In genomic region chr20:45293041-45294002, GRCh38 we compare ENCODE assay signal across 8 cellular contexts. TPM values are rescaled to one million over a fixed set of nuclear protein-coding genes. Genes with fewer than 3 reads are reported as not detected.
DNase-seq lines count a peak whose midpoint lies in the region; ATAC-seq and TF ChIP-seq lines count a peak whose summit lies in the region.

No MANE protein-coding gene starts in this region.

- intact Hi-C loops in CD4-positive, alpha-beta memory T cell (cut with micrococcal nuclease): loop anchor here (5.0 kb wide), 2 partner anchors 326 to 606 kb away; partner anchors contain the start of gene STK4
- intact Hi-C loops in right lobe of liver (cut with DNase I): no loop called here

- peak overlapping the region; percentile 68 to 84 (median 79) for H3K4me3 Mint-ChIP-seq in CD4-positive, alpha-beta memory T cell

- H3K27me3 ChIP-seq in CD4-positive, alpha-beta memory T cell (ENCODE audit: insufficient read depth, low read length): no peaks in the 10 kb centered on the region
- peaks cover 0 to 6% of the 10 kb centered on the region in 2 donors for H3K27me3 ChIP-seq in right lobe of liver

- no peaks in the 10 kb centered on the region for H3K36me3 ChIP-seq in CD4-positive, alpha-beta memory T cell (ENCODE audit: insufficient read depth, low read length)
- no peaks in the 10 kb centered on the region for H3K36me3 ChIP-seq in right lobe of liver

- WGBS in right lobe of liver (ENCODE audit: insufficient coverage, low coverage, low lambda C conversion rate, missing lambda C conversion rate): 3% methylated on average over 35 of the region's 79 CpGs

- H3K4me1 Mint-ChIP-seq in CD4-positive, alpha-beta memory T cell: peaks cover 2 to 8% (median 4%) of the 10 kb centered on the region in 4 donors

- peaks cover 11% of the 10 kb centered on the region for H3K4me1 ChIP-seq in CD4-positive, alpha-beta memory T cell (ENCODE audit: insufficient read depth, low read length)
- peaks cover 0 to 9% (median 3%) of the 10 kb centered on the region in 4 donors for H3K4me1 ChIP-seq in right lobe of liver

- POLR2A ChIA-PET in CD4-positive, alpha-beta memory T cell (lab: Charles Lee; ENCODE audit: partially characterized antibody): no interaction called here
- POLR2A ChIA-PET in HEK293T (lab: Yijun Ruan, JAX): interaction anchor here (0.8 to 1.4 kb wide), 3 partner anchors 15 to 187 kb away, joined by 3 read pairs; partner anchors contain the start of gene MATN4

- ATAC-seq in right lobe of liver (peak; percentile 89 to 93 (median 92)), GM18502 (IDR thresholded peaks at IDR 0.05; ENCODE audit: poor library complexity, unreplicated experiment) (no peak)

- no peaks in the 10 kb centered on the region for H3K9me3 ChIP-seq in CD4-positive, alpha-beta memory T cell (ENCODE audit: control insufficient read depth in 1 of 2, low read length in 2 of 2)
- H3K9me3 ChIP-seq in right lobe of liver: no peaks in the 10 kb centered on the region

- H3K36me3 Mint-ChIP-seq in CD4-positive, alpha-beta memory T cell: no peaks in the 10 kb centered on the region

- no peak overlapping the region for H3K27ac ChIP-seq in CD4-positive, alpha-beta memory T cell (ENCODE audit: low read depth, low read length)
- no peak overlapping the region for H3K27ac ChIP-seq in right lobe of liver

- peaks cover 9 to 30% of the 10 kb centered on the region in 2 donors for H3K27me3 Mint-ChIP-seq in CD4-positive, alpha-beta memory T cell

- H3K9me3 Mint-ChIP-seq in CD4-positive, alpha-beta memory T cell: no peaks in the 10 kb centered on the region

- H3K4me3 ChIP-seq in CD4-positive, alpha-beta memory T cell (ENCODE audit: low read length in 2 of 2): peak overlapping the region; percentile 40 to 64
- peak overlapping the region; percentile 44 to 51 (median 47) for H3K4me3 ChIP-seq in right lobe of liver

- H3K27ac Mint-ChIP-seq in CD4-positive, alpha-beta memory T cell: no peak overlapping the region

- peak; percentile 78 to 96 (median 92) for TF ChIP-seq CTCF in right lobe of liver (IDR thresholded peaks at IDR 0.05)

- CTCF ChIA-PET in CD4-positive, alpha-beta memory T cell (lab: Charles Lee; ENCODE audit: partially characterized antibody): interaction anchor here (0.6 to 6.6 kb wide), 52 partner anchors 10 to 609 kb away, joined by 3 to 70 read pairs (median 4); partner anchors contain the start of genes MATN4, RBPJL and SYS1
- CTCF ChIA-PET in HEK293T (lab: Yijun Ruan, JAX): interaction anchor here (0.5 to 2.1 kb wide), 25 partner anchors 9 to 478 kb away, joined by 3 to 16 read pairs (median 4); partner anchors contain the start of gene SYS1

- no peak for TF ChIP-seq POLR2A in right lobe of liver (IDR thresholded peaks at IDR 0.05)

- DNase-seq in CD4-positive, alpha-beta memory T cell: peak; percentile 70 to 77 (median 71)
- DNase-seq in HEK293T (ENCODE audit: extremely low spot score) (peak; percentile 87), NCI-H345 treated with DMSO at 0.1 percent for 48 hours (lab: John Stamatoyannopoulos, UW; ENCODE audit: unreplicated experiment) (peak; percentile 71), dermis microvascular lymphatic vessel endothelial cell (ENCODE audit: low read depth in 2 of 2) (peak; percentile 36 to 69), right lobe of liver (peak; percentile 80 to 86 (median 82))
- peak; percentile 76 to 79 for DNase-seq in activated CD4-positive, alpha-beta T cell treated with anti-CD3 and anti-CD28 coated beads, Interleukin-2, amount 50 U/mL, for 4 hours
- peak; percentile 87 for DNase-seq in stimulated activated CD4-positive, alpha-beta T cell treated with anti-CD3 and anti-CD28 coated beads, Interleukin-4, amount 100 ng/mL, for 1 hour

TF ChIP-seq in HEK293T, 16 proteins besides CTCF, POLR2A, EP300 and RAD21:
- peak; percentile 91 for TF ChIP-seq L3MBTL2 (conservative IDR thresholded peaks at IDR 0.05)
- TF ChIP-seq FOXK2 (IDR thresholded peaks at IDR 0.05): no peak
- no peak for TF ChIP-seq HDGF (IDR thresholded peaks at IDR 0.05; ENCODE audit: borderline replicate concordance)

RNA-seq across cellular contexts. Expression of gene RBPJL, which starts 13.3 kb away (rescaled TPM):
- not detected for total RNA-seq in CD4-positive, alpha-beta memory T cell
- polyA plus RNA-seq in CD4-positive, alpha-beta memory T cell: not detected
- not detected in 2 replicates for total RNA-seq in dermis microvascular lymphatic vessel endothelial cell
- total RNA-seq in right lobe of liver: not detected

RNA-seq across cellular contexts. Expression of gene MATN4, which starts 14.8 kb away (rescaled TPM):
- total RNA-seq in CD4-positive, alpha-beta memory T cell: not detected
- not detected for polyA plus RNA-seq in CD4-positive, alpha-beta memory T cell
- total RNA-seq in dermis microvascular lymphatic vessel endothelial cell (under 0.01 TPM in 2 replicates), right lobe of liver (not detected)

RNA-seq across cellular contexts. Expression of gene SLPI, which starts 39.0 kb away (rescaled TPM):
- total RNA-seq in CD4-positive, alpha-beta memory T cell: not detected
- not detected for polyA plus RNA-seq in CD4-positive, alpha-beta memory T cell
- 0.39 and 1.4 TPM in 2 replicates for total RNA-seq in dermis microvascular lymphatic vessel endothelial cell
- total RNA-seq in right lobe of liver: 100 to 1,000 TPM in 5 of 6 experiments, 10 to 100 TPM in 1; 51.9 to 197 (median 169) TPM

RNA-seq across cellular contexts. Expression of gene SDC4, which starts 54.9 kb away (rescaled TPM):
- 1 to 10 TPM; 3.8 to 3.9 TPM for total RNA-seq in CD4-positive, alpha-beta memory T cell
- polyA plus RNA-seq in CD4-positive, alpha-beta memory T cell: 1 to 10 TPM; 1.2 to 2.3 TPM
- 37.7 and 55.6 TPM in 2 replicates for total RNA-seq in dermis microvascular lymphatic vessel endothelial cell
- 100 to 1,000 TPM in 4 of 6 experiments, 10 to 100 TPM in 2; 84.3 to 373 (median 116) TPM for total RNA-seq in right lobe of liver

Comparison
In these comparisons a context has a peak if more than half of its experiments do, and no peak if none do; other contexts are left out.
1. RNA of gene SLPI, which starts 39.0 kb away (total RNA-seq): 51.9 to 197 TPM in right lobe of liver; 0.39 to 1.4 TPM in dermis microvascular lymphatic vessel endothelial cell and not detected in CD4-positive, alpha-beta memory T cell; every median in the first group is over 10 times any median in the second.
2. Peak in every context shown above with its lines, with median percentiles within 50 percentile points of each other: DNase-seq.